ENCODE assay signal across 11 cellular contexts in genomic region chr2:239266436-239266770, GRCh38.
DNase-seq lines count a peak whose midpoint lies in the region; ATAC-seq and TF ChIP-seq lines count a peak whose summit lies in the region.
"Had no signal": no experiment of that assay in that cellular context is flagged by ENCODE, and none has a peak within 500 bp of the region (broad histone marks: within the 10 kb centered on the region; RNA-seq: fewer than 3 reads in every experiment).

No MANE protein-coding gene starts in this region.

- TF ChIP-seq POLR2A in body of pancreas (IDR thresholded peaks at IDR 0.05) = no peak

- no peak overlapping the region for H2BK5ac ChIP-seq in mesenchymal stem cell (ENCODE audit: low read depth, low read length, poor library complexity, severe bottlenecking)

- peak overlapping the region; percentile 97 for H3K27ac Mint-ChIP-seq in activated CD8-positive, alpha-beta memory T cell treated with anti-CD3 and anti-CD28 coated beads, Interleukin-2, amount 10 ng/mL, durations not matched to agents 7 days and 5 days
- H3K27ac Mint-ChIP-seq in activated T-helper 1 cell treated with anti-CD3 and anti-CD28 coated beads, Interleukin-12 subunit alpha, Interleukin-12 subunit beta, Interleukin-2, Interleukin-4 antibody, amounts not matched to agents 30 ng/mL and 10 ng/mL and 1 ng/mL, durations not matched to agents 14 hours and 24 hours and 36 hours = no peak overlapping the region

- H3K27me3 Mint-ChIP-seq in activated CD8-positive, alpha-beta memory T cell treated with anti-CD3 and anti-CD28 coated beads, Interleukin-2, amount 10 ng/mL, durations not matched to agents 7 days and 5 days = peaks cover 3% of the 10 kb centered on the region
- H3K27me3 Mint-ChIP-seq in activated T-helper 1 cell treated with anti-CD3 and anti-CD28 coated beads, Interleukin-12 subunit alpha, Interleukin-12 subunit beta, Interleukin-2, Interleukin-4 antibody, amounts not matched to agents 30 ng/mL and 10 ng/mL and 1 ng/mL, durations not matched to agents 14 hours and 24 hours and 36 hours (ENCODE audit: insufficient read depth) = peaks cover 6% of the 10 kb centered on the region

- H3K27ac ChIP-seq in mesenchymal stem cell (ENCODE audit: low read length, poor library complexity, severe bottlenecking) (no peak overlapping the region), stomach smooth muscle (ENCODE audit: low read length) (peak overlapping the region; percentile 79), body of pancreas (peak overlapping the region in 2 of 4 donors; percentile 52 to 77)

- H3K36me3 Mint-ChIP-seq in activated CD8-positive, alpha-beta memory T cell treated with anti-CD3 and anti-CD28 coated beads, Interleukin-2, amount 10 ng/mL, durations not matched to agents 7 days and 5 days = peaks cover 9% of the 10 kb centered on the region
- peaks cover 5% of the 10 kb centered on the region for H3K36me3 Mint-ChIP-seq in activated T-helper 1 cell treated with anti-CD3 and anti-CD28 coated beads, Interleukin-12 subunit alpha, Interleukin-12 subunit beta, Interleukin-2, Interleukin-4 antibody, amounts not matched to agents 30 ng/mL and 10 ng/mL and 1 ng/mL, durations not matched to agents 14 hours and 24 hours and 36 hours (ENCODE audit: low read depth)
- H3K36me3 Mint-ChIP-seq: mesothelial cell of epicardium had no signal

- H3K79me1 ChIP-seq in mesenchymal stem cell (replicated peaks; ENCODE audit: low read length, poor library complexity, severe bottlenecking) = peaks cover 72% of the 10 kb centered on the region

- WGBS in mesenchymal stem cell = 95% methylated on average over 4 of the region's 4 CpGs
- 83 to 90% methylated on average over 3 to 4 of the region's 4 CpGs for WGBS in body of pancreas, 2 donors

- H3K27me3 ChIP-seq in mesenchymal stem cell (ENCODE audit: control insufficient read depth in 1 of 2, insufficient read depth in 1 of 2, low read length in 2 of 2) = no peaks in the 10 kb centered on the region
- no peaks in the 10 kb centered on the region for H3K27me3 ChIP-seq in stomach smooth muscle (ENCODE audit: control insufficient read depth in 1 of 2, insufficient read depth in 2 of 2, low read length in 2 of 2)
- no peaks in the 10 kb centered on the region for H3K27me3 ChIP-seq in body of pancreas

- H2AK5ac ChIP-seq in mesenchymal stem cell (ENCODE audit: low read length, severe bottlenecking) = peak overlapping the region; percentile 45

- H3K9me3 Mint-ChIP-seq in activated CD8-positive, alpha-beta memory T cell treated with anti-CD3 and anti-CD28 coated beads, Interleukin-2, amount 10 ng/mL, durations not matched to agents 7 days and 5 days (ENCODE audit: low read depth) = no peaks in the 10 kb centered on the region
- H3K9me3 Mint-ChIP-seq in activated T-helper 1 cell treated with anti-CD3 and anti-CD28 coated beads, Interleukin-12 subunit alpha, Interleukin-12 subunit beta, Interleukin-2, Interleukin-4 antibody, amounts not matched to agents 30 ng/mL and 10 ng/mL and 1 ng/mL, durations not matched to agents 14 hours and 24 hours and 36 hours = no peaks in the 10 kb centered on the region
- H3K9me3 Mint-ChIP-seq: mesothelial cell of epicardium had no signal

- no peak overlapping the region for H3K9ac ChIP-seq in mesenchymal stem cell (ENCODE audit: low read length)
- H3K9ac ChIP-seq in stomach smooth muscle (ENCODE audit: low read length in 2 of 2) = no peak overlapping the region

- H2AFZ ChIP-seq in mesenchymal stem cell (ENCODE audit: low read depth, low read length) = no peak overlapping the region

- peak overlapping the region; percentile 44 for H4K91ac ChIP-seq in mesenchymal stem cell (ENCODE audit: low read length)

- H3K18ac ChIP-seq in mesenchymal stem cell (ENCODE audit: low read depth in 1 of 2, low read length in 2 of 2) = peak overlapping the region in 1 of 2 experiments; percentile 3

- no peak for DNase-seq in activated CD8-positive, alpha-beta memory T cell treated with anti-CD3 and anti-CD28 coated beads, Interleukin-2, amount 10 ng/mL, durations not matched to agents 7 days and 5 days
- DNase-seq in activated CD8-positive, alpha-beta memory T cell treated with anti-CD3 and anti-CD28 coated beads, Interleukin-2, amount 50 U/mL, for 48 hours = no peak
- no peak for DNase-seq in activated T-helper 1 cell treated with anti-CD3 and anti-CD28 coated beads, Interleukin-12 subunit alpha, Interleukin-12 subunit beta, Interleukin-2, Interleukin-4 antibody, amounts not matched to agents 30 ng/mL and 10 ng/mL and 1 ng/mL, durations not matched to agents 14 hours and 24 hours and 36 hours (ENCODE audit: low spot score)
- DNase-seq in mesenchymal stem cell = no peak
- DNase-seq in body of pancreas = no peak
- DNase-seq: NCI-H2029; stimulated activated CD4-positive, alpha-beta T cell treated with anti-CD3 and anti-CD28 coated beads, Interleukin-1b, Interleukin-23, amount 100 ng/mL, for 48 hours had no signal

- H3K9me3 ChIP-seq in mesenchymal stem cell (ENCODE audit: control insufficient read depth, low read length) (no peaks in the 10 kb centered on the region), stomach smooth muscle (ENCODE audit: control insufficient read depth in 2 of 2, low read length in 2 of 2) (no peaks in the 10 kb centered on the region), body of pancreas (no peaks in the 10 kb centered on the region)

- H4K8ac ChIP-seq in mesenchymal stem cell (ENCODE audit: low read length) = no peak overlapping the region

- TF ChIP-seq CTCF in body of pancreas (IDR thresholded peaks at IDR 0.05) = no peak

- intact Hi-C loops in activated T-helper 1 cell treated with anti-CD3 and anti-CD28 coated beads, Interleukin-12 subunit alpha, Interleukin-12 subunit beta, Interleukin-2, Interleukin-4 antibody, amounts not matched to agents 30 ng/mL and 10 ng/mL and 1 ng/mL, durations not matched to agents 14 hours and 24 hours and 36 hours (cut with micrococcal nuclease) = loop anchor here (5.0 to 10.0 kb wide), 4 partner anchors 232 to 868 kb away; partner anchors contain the start of gene COPS9
- intact Hi-C loops in body of pancreas (cut with DNase I) = no loop called here

- no peak overlapping the region for H3K4me2 ChIP-seq in mesenchymal stem cell (ENCODE audit: low read length, poor library complexity, severe bottlenecking)

- no peak for ATAC-seq in activated CD8-positive, alpha-beta memory T cell treated with anti-CD3 and anti-CD28 coated beads, Interleukin-2, amount 10 ng/mL, durations not matched to agents 7 days and 5 days
- ATAC-seq in GM18519 (IDR thresholded peaks at IDR 0.05; ENCODE audit: low FRiP score, unreplicated experiment) (no peak), GM21360 (IDR thresholded peaks at IDR 0.05; ENCODE audit: unreplicated experiment) (no peak), body of pancreas (no peak)

- no peak overlapping the region for H3K4ac ChIP-seq in mesenchymal stem cell (ENCODE audit: low read depth in 1 of 2, low read length in 2 of 2)

- H2BK15ac ChIP-seq in mesenchymal stem cell (ENCODE audit: low read depth, poor library complexity, severe bottlenecking) = no peak overlapping the region

- peaks cover 75% of the 10 kb centered on the region for H3K4me1 Mint-ChIP-seq in activated CD8-positive, alpha-beta memory T cell treated with anti-CD3 and anti-CD28 coated beads, Interleukin-2, amount 10 ng/mL, durations not matched to agents 7 days and 5 days
- H3K4me1 Mint-ChIP-seq in activated T-helper 1 cell treated with anti-CD3 and anti-CD28 coated beads, Interleukin-12 subunit alpha, Interleukin-12 subunit beta, Interleukin-2, Interleukin-4 antibody, amounts not matched to agents 30 ng/mL and 10 ng/mL and 1 ng/mL, durations not matched to agents 14 hours and 24 hours and 36 hours (ENCODE audit: low read depth) = peaks cover 77% of the 10 kb centered on the region

- H3K36me3 ChIP-seq in mesenchymal stem cell (ENCODE audit: control insufficient read depth in 1 of 2, insufficient read depth in 2 of 2, low read depth in 1 of 2, low read length in 2 of 2) (no peaks in the 10 kb centered on the region), stomach smooth muscle (ENCODE audit: control insufficient read depth in 2 of 2, insufficient read depth in 2 of 2, low read length in 2 of 2) (no peaks in the 10 kb centered on the region), body of pancreas (replicated peaks in 1 of 2; ENCODE audit: insufficient read depth in 1 of 2, low read depth in 2 of 2) (no peaks in the 10 kb centered on the region)

- no peak overlapping the region for H3K4me3 ChIP-seq in mesenchymal stem cell (ENCODE audit: insufficient read depth in 1 of 2, low read depth in 1 of 2, low read length in 2 of 2)
- peak overlapping the region in 1 of 2 donors; percentile 15 for H3K4me3 ChIP-seq in stomach smooth muscle (ENCODE audit: low read length in 2 of 2)
- H3K4me3 ChIP-seq in body of pancreas = no peak overlapping the region

- CTCF ChIA-PET in activated CD8-positive, alpha-beta memory T cell treated with anti-CD3 and anti-CD28 coated beads, Interleukin-2, amount 10 ng/mL, durations not matched to agents 7 days and 5 days (lab: Charles Lee) = interaction anchor here (1.1 to 3.4 kb wide), 9 partner anchors 19 to 131 kb away, joined by 3 to 18 read pairs (median 9); no protein-coding TSS in a partner anchor

- peak overlapping the region; percentile 90 for H3K4me3 Mint-ChIP-seq in activated CD8-positive, alpha-beta memory T cell treated with anti-CD3 and anti-CD28 coated beads, Interleukin-2, amount 10 ng/mL, durations not matched to agents 7 days and 5 days
- peak overlapping the region; percentile 84 for H3K4me3 Mint-ChIP-seq in activated T-helper 1 cell treated with anti-CD3 and anti-CD28 coated beads, Interleukin-12 subunit alpha, Interleukin-12 subunit beta, Interleukin-2, Interleukin-4 antibody, amounts not matched to agents 30 ng/mL and 10 ng/mL and 1 ng/mL, durations not matched to agents 14 hours and 24 hours and 36 hours
- H3K4me3 Mint-ChIP-seq: mesothelial cell of epicardium had no signal

- H2BK120ac ChIP-seq in mesenchymal stem cell (ENCODE audit: low read depth, low read length) = no peak overlapping the region

- H2BK12ac ChIP-seq in mesenchymal stem cell (ENCODE audit: low read length in 2 of 2) = peak overlapping the region; percentile 14 to 79

- H3K23ac ChIP-seq in mesenchymal stem cell (ENCODE audit: low read length in 2 of 2) = no peak overlapping the region

- no peak overlapping the region for H3K14ac ChIP-seq in mesenchymal stem cell (ENCODE audit: low read length in 2 of 2)

- H3K4me1 ChIP-seq in mesenchymal stem cell (ENCODE audit: control insufficient read depth, insufficient read depth, low read depth, low read length) (peaks cover 41% of the 10 kb centered on the region), stomach smooth muscle (ENCODE audit: control insufficient read depth, insufficient read depth, low read length) (peaks cover 75% of the 10 kb centered on the region), body of pancreas (peaks cover 44% of the 10 kb centered on the region)
